ENCODE assay signal across 1 cellular context in the genomic region with DNA sequence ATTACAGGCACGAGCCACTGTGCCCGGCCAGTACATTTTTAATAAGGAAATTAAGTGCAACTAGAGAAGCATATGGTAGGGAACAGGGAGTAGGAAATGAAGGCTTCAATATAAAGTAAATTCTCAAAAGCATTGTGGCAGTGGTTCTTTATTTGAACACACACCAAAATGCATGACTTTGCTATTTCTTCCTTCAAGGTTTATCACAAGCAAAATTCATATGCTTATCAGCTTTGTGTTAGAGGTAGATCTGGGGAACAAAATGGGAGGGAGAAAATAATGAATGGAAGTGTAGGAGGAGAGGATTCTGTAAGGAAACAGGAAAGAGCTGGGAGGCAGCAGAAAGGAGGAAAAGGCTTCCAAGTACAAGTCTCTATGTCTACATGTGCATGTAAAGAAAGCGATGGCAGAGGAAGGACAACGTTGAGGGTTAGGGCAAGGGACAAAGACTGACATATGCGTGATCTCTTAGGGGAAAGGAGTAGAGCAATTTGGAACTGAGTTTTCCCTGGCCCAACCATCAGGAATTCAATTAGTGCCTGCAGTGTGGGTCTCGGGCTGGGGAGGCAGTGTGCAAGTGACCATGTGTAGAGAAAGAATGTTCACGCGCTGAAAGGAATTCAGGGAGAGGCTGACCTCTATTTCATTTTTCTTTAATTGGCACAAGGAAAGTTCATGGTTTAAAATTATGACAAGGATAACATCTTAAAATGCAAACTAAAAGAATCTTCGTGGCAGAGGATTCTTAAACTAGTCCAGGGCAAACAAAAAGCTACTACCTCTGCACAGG.
TF ChIP-seq lines count a peak whose summit lies in the region.

No MANE protein-coding gene starts in this region.

TF ChIP-seq in WTC11, 78 proteins besides CTCF, POLR2A, EP300 and RAD21 (continued from another document):
- TF ChIP-seq, protein P1, sequence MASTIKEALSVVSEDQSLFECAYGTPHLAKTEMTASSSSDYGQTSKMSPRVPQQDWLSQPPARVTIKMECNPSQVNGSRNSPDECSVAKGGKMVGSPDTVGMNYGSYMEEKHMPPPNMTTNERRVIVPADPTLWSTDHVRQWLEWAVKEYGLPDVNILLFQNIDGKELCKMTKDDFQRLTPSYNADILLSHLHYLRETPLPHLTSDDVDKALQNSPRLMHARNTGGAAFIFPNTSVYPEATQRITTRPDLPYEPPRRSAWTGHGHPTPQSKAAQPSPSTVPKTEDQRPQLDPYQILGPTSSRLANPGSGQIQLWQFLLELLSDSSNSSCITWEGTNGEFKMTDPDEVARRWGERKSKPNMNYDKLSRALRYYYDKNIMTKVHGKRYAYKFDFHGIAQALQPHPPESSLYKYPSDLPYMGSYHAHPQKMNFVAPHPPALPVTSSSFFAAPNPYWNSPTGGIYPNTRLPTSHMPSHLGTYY (CRISPR knock-in tag; IDR thresholded peaks at IDR 0.05) = no peak
- TF ChIP-seq, protein P2, sequence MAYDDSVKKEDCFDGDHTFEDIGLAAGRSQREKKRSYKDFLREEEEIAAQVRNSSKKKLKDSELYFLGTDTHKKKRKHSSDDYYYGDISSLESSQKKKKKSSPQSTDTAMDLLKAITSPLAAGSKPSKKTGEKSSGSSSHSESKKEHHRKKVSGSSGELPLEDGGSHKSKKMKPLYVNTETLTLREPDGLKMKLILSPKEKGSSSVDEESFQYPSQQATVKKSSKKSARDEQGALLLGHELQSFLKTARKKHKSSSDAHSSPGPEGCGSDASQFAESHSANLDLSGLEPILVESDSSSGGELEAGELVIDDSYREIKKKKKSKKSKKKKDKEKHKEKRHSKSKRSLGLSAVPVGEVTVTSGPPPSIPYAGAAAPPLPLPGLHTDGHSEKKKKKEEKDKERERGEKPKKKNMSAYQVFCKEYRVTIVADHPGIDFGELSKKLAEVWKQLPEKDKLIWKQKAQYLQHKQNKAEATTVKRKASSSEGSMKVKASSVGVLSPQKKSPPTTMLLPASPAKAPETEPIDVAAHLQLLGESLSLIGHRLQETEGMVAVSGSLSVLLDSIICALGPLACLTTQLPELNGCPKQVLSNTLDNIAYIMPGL (CRISPR knock-in tag; IDR thresholded peaks at IDR 0.05) = no peak
- TF ChIP-seq, protein P3, sequence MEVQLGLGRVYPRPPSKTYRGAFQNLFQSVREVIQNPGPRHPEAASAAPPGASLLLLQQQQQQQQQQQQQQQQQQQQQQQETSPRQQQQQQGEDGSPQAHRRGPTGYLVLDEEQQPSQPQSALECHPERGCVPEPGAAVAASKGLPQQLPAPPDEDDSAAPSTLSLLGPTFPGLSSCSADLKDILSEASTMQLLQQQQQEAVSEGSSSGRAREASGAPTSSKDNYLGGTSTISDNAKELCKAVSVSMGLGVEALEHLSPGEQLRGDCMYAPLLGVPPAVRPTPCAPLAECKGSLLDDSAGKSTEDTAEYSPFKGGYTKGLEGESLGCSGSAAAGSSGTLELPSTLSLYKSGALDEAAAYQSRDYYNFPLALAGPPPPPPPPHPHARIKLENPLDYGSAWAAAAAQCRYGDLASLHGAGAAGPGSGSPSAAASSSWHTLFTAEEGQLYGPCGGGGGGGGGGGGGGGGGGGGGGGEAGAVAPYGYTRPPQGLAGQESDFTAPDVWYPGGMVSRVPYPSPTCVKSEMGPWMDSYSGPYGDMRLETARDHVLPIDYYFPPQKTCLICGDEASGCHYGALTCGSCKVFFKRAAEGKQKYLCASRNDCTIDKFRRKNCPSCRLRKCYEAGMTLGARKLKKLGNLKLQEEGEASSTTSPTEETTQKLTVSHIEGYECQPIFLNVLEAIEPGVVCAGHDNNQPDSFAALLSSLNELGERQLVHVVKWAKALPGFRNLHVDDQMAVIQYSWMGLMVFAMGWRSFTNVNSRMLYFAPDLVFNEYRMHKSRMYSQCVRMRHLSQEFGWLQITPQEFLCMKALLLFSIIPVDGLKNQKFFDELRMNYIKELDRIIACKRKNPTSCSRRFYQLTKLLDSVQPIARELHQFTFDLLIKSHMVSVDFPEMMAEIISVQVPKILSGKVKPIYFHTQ (CRISPR knock-in tag; IDR thresholded peaks at IDR 0.05) = no peak
- TF ChIP-seq RELA (CRISPR knock-in tag; IDR thresholded peaks at IDR 0.05; ENCODE audit: borderline replicate concordance) (no peak), ELF4 (CRISPR knock-in tag; IDR thresholded peaks at IDR 0.05; ENCODE audit: low read depth) (no peak)
- TF ChIP-seq, protein P4, sequence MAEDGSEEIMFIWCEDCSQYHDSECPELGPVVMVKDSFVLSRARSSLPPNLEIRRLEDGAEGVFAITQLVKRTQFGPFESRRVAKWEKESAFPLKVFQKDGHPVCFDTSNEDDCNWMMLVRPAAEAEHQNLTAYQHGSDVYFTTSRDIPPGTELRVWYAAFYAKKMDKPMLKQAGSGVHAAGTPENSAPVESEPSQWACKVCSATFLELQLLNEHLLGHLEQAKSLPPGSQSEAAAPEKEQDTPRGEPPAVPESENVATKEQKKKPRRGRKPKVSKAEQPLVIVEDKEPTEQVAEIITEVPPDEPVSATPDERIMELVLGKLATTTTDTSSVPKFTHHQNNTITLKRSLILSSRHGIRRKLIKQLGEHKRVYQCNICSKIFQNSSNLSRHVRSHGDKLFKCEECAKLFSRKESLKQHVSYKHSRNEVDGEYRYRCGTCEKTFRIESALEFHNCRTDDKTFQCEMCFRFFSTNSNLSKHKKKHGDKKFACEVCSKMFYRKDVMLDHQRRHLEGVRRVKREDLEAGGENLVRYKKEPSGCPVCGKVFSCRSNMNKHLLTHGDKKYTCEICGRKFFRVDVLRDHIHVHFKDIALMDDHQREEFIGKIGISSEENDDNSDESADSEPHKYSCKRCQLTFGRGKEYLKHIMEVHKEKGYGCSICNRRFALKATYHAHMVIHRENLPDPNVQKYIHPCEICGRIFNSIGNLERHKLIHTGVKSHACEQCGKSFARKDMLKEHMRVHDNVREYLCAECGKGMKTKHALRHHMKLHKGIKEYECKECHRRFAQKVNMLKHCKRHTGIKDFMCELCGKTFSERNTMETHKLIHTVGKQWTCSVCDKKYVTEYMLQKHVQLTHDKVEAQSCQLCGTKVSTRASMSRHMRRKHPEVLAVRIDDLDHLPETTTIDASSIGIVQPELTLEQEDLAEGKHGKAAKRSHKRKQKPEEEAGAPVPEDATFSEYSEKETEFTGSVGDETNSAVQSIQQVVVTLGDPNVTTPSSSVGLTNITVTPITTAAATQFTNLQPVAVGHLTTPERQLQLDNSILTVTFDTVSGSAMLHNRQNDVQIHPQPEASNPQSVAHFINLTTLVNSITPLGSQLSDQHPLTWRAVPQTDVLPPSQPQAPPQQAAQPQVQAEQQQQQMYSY (CRISPR knock-in tag; IDR thresholded peaks at IDR 0.05) = no peak
- TF ChIP-seq, protein P5, sequence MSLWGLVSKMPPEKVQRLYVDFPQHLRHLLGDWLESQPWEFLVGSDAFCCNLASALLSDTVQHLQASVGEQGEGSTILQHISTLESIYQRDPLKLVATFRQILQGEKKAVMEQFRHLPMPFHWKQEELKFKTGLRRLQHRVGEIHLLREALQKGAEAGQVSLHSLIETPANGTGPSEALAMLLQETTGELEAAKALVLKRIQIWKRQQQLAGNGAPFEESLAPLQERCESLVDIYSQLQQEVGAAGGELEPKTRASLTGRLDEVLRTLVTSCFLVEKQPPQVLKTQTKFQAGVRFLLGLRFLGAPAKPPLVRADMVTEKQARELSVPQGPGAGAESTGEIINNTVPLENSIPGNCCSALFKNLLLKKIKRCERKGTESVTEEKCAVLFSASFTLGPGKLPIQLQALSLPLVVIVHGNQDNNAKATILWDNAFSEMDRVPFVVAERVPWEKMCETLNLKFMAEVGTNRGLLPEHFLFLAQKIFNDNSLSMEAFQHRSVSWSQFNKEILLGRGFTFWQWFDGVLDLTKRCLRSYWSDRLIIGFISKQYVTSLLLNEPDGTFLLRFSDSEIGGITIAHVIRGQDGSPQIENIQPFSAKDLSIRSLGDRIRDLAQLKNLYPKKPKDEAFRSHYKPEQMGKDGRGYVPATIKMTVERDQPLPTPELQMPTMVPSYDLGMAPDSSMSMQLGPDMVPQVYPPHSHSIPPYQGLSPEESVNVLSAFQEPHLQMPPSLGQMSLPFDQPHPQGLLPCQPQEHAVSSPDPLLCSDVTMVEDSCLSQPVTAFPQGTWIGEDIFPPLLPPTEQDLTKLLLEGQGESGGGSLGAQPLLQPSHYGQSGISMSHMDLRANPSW (CRISPR knock-in tag; conservative IDR thresholded peaks at IDR 0.05; ENCODE audit: low read depth) = no peak
